Comparison of ENCODE assay signal across 8 cellular contexts in the genomic region with DNA sequence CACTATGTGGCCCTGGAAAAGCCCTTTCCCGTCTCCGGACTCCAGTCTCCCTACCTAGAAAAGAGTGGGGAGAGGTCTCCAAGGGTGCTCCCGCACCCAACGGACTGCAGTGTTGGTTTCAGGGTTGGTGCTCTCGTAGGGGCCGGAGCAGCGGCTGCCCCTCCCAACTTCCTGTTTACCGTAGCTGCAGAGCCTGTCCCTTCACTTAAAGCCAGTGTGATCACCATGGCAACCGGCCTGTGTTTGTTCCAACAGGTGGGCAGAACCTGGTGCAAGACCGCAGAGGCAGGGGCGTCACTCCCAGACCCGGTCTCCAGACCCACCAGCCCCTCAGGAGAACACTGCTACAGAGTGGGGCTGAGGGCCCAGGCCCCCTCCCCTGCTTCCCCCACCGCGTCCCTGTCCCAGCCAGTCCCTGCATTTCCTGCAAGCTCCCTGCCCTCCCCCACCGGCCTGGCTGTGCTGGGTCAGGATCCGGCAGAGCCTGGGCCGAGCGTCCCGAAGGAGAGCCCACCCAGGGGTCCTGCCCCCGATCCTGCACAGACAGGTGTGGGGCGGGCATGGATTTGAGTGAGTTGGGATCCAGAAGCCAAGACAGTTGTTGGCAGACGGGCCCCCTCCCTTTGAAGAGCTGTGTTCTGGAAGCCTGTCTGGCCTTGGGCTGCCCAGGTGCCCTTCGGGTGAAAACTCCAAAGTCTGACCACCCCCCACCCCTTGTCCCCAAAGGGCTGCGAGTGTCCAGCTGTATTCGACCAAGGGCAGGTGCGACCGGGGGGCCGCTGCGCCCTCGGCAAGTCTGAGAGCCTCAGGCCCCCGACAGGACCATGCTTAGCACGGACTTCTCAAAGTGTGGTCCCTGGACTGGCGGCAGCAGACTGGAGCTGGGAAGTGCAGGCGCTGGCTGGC. TPM values are rescaled to one million over a fixed set of nuclear protein-coding genes. Genes with fewer than 3 reads are reported as not detected.
DNase-seq lines count a peak whose midpoint lies in the region; ATAC-seq and TF ChIP-seq lines count a peak whose summit lies in the region.

No MANE protein-coding gene starts in this region.

- peak overlapping the region; percentile 42 for H3K9ac ChIP-seq in HUES6 (ENCODE audit: low read length)
- no peak overlapping the region for H3K9ac ChIP-seq in SK-N-SH
- H3K9ac ChIP-seq in duodenal mucosa (ENCODE audit: low read depth in 1 of 2, low read length in 2 of 2) = peak overlapping the region; percentile 21 to 32

- TF ChIP-seq CTCF in SK-N-SH (IDR thresholded peaks at IDR 0.05) (no peak), lung (IDR thresholded peaks at IDR 0.05; ENCODE audit: control extremely low read depth, extremely low read depth) (no peak)

- H3K4me1 ChIP-seq in HUES6 (ENCODE audit: control insufficient read depth, insufficient read depth, low read length) = peaks cover 15% of the 10 kb centered on the region; the same call in 1 of the 2 replicates
- peaks cover 0 to 26% of the 10 kb centered on the region in 2 experiments; a peak in 1 of 4 replicates for H3K4me1 ChIP-seq in SK-N-SH (ENCODE audit: control insufficient read depth in 1 of 2, insufficient read depth in 2 of 2, low read depth in 1 of 2, low read length in 1 of 2)
- H3K4me1 ChIP-seq in duodenal mucosa (ENCODE audit: control insufficient read depth in 1 of 2, insufficient read depth in 2 of 2, low read length in 2 of 2) = peaks cover 10 to 17% of the 10 kb centered on the region in 2 donors
- H3K4me1 ChIP-seq in lung (ENCODE audit: control insufficient read depth in 2 of 2, insufficient read depth in 2 of 2, low read length in 2 of 2) = peaks cover 0 to 18% of the 10 kb centered on the region in 2 donors

- 32% methylated on average over 21 of the region's 34 CpGs for WGBS in SK-N-SH (ENCODE audit: low lambda C conversion rate)
- 3 to 6% methylated on average over 33 to 34 of the region's 34 CpGs for WGBS in lung, 2 donors

- no peak for TF ChIP-seq EP300 in SK-N-SH (IDR thresholded peaks at IDR 0.05; ENCODE audit: borderline replicate concordance in 1 of 2, low read depth in 1 of 2, low read length in 1 of 2)

- no peak overlapping the region for H2AFZ ChIP-seq in SK-N-SH (ENCODE audit: low read depth)

- no peak for TF ChIP-seq RAD21 in SK-N-SH (IDR thresholded peaks at IDR 0.05; ENCODE audit: low read length)

- H3F3A ChIP-seq in SK-N-SH (replicated peaks; ENCODE audit: insufficient read depth) = no peaks in the 10 kb centered on the region

- ATAC-seq in lung (ENCODE audit: insufficient read depth, low FRiP score) = peak; percentile 30
- no peak for ATAC-seq in GM19467 (IDR thresholded peaks at IDR 0.05; ENCODE audit: unreplicated experiment)

- CTCF ChIA-PET in SK-N-SH (lab: Yijun Ruan, JAX) = interaction anchor here (0.8 to 2.7 kb wide), 6 partner anchors 8 to 32 kb away, joined by 3 to 7 read pairs (median 4); no protein-coding TSS in a partner anchor

- H3K27me3 ChIP-seq in HUES6 (ENCODE audit: control insufficient read depth, insufficient read depth, low read length) (peaks cover 57% of the 10 kb centered on the region), SK-N-SH (ENCODE audit: insufficient read depth) (peaks cover 51% of the 10 kb centered on the region), duodenal mucosa (ENCODE audit: control insufficient read depth in 1 of 2, insufficient read depth in 2 of 2, low read length in 2 of 2) (peaks cover 45 to 47% of the 10 kb centered on the region in 2 donors), lung (ENCODE audit: control insufficient read depth, insufficient read depth) (no peaks in the 10 kb centered on the region)

- no peak overlapping the region for H3K4me2 ChIP-seq in SK-N-SH

- peak; percentile 38 for DNase-seq in activated CD4-positive, alpha-beta T cell treated with anti-CD3 and anti-CD28 coated beads for 48 hours
- no peak for DNase-seq in activated CD4-positive, alpha-beta T cell treated with anti-CD3 and anti-CD28 coated beads for 1 hour
- DNase-seq in SK-N-SH (peak; percentile 73), lung (ENCODE audit: low spot score) (peak; percentile 66), ureter (ENCODE audit: low spot score) (peak; percentile 77)

- 0 out of 2 replicates have a peak, but pooled peaks cover 7% of the 10 kb centered on the region for H4K20me1 ChIP-seq in SK-N-SH (ENCODE audit: insufficient read depth)

- H3K9me3 ChIP-seq in HUES6 (ENCODE audit: control insufficient read depth, insufficient read depth, low read depth, low read length) = peaks cover 7% of the 10 kb centered on the region
- no peaks in the 10 kb centered on the region for H3K9me3 ChIP-seq in SK-N-SH
- peaks cover 2 to 4% of the 10 kb centered on the region in 2 donors for H3K9me3 ChIP-seq in duodenal mucosa (ENCODE audit: control insufficient read depth in 1 of 2, low read length in 2 of 2)
- peaks cover 0 to 3% of the 10 kb centered on the region in 2 donors for H3K9me3 ChIP-seq in lung (ENCODE audit: control insufficient read depth in 2 of 2, insufficient read depth in 1 of 2, low read length in 1 of 2)

- H3K4me3 ChIP-seq in HUES6 (ENCODE audit: low read depth, low read length) (peak overlapping the region; percentile 60), SK-N-SH (ENCODE audit: low read depth in 2 of 2, low read length in 1 of 2) (peak overlapping the region in 1 of 2 experiments; percentile 9; a peak in 1 of 4 replicates), duodenal mucosa (ENCODE audit: low read depth in 1 of 2, low read length in 2 of 2) (peak overlapping the region; percentile 44 to 58), lung (peak overlapping the region; percentile 2)

- H3K36me3 ChIP-seq in HUES6 (ENCODE audit: control insufficient read depth, insufficient read depth, low read length) (no peaks in the 10 kb centered on the region), SK-N-SH (replicated peaks in 1 of 2; ENCODE audit: control insufficient read depth in 1 of 2, insufficient read depth in 2 of 2, low read length in 1 of 2) (no peaks in the 10 kb centered on the region), duodenal mucosa (ENCODE audit: control insufficient read depth in 1 of 2, insufficient read depth in 2 of 2, low read length in 2 of 2) (no peaks in the 10 kb centered on the region), lung (ENCODE audit: control insufficient read depth in 2 of 2, insufficient read depth in 2 of 2, low read length in 2 of 2) (peaks cover 0 to 4% of the 10 kb centered on the region in 2 donors)

- H3K27ac ChIP-seq in HUES6 (ENCODE audit: low read depth, low read length) = peak overlapping the region; percentile 27; the same call in 1 of the 2 replicates
- no peak overlapping the region for H3K27ac ChIP-seq in SK-N-SH (ENCODE audit: low read depth in 2 of 2, low read length in 1 of 2)
- H3K27ac ChIP-seq in duodenal mucosa (ENCODE audit: low read depth, low read length) = peak overlapping the region; percentile 32
- H3K27ac ChIP-seq in lung (ENCODE audit: low read depth in 1 of 2, low read length in 1 of 2) = peak overlapping the region; percentile 29 to 62

- POLR2A ChIA-PET in SK-N-SH (lab: Yijun Ruan, JAX) = interaction anchor here (1.1 to 1.2 kb wide), 2 partner anchors 18 to 23 kb away, joined by 4 to 7 read pairs; partner anchors contain the start of gene UBE2I

- no peaks in the 10 kb centered on the region for H3K9me2 ChIP-seq in SK-N-SH

- no peaks in the 10 kb centered on the region for H3K79me2 ChIP-seq in SK-N-SH (ENCODE audit: insufficient read depth)

TF ChIP-seq in SK-N-SH, 30 proteins besides CTCF, POLR2A, EP300 and RAD21 (continues in another document):
- TF ChIP-seq ZBTB33 (IDR thresholded peaks at IDR 0.05; ENCODE audit: borderline replicate concordance, low read depth) = no peak
- no peak for TF ChIP-seq GABPA (IDR thresholded peaks at IDR 0.05; ENCODE audit: low read depth)
- TF ChIP-seq SIN3A (IDR thresholded peaks at IDR 0.05; ENCODE audit: borderline replicate concordance, low read depth, low read length) = no peak
- TF ChIP-seq EZH2phosphoT487 (IDR thresholded peaks at IDR 0.05; ENCODE audit: borderline replicate concordance, low read depth) = no peak
- TF ChIP-seq TEAD4 (IDR thresholded peaks at IDR 0.05; ENCODE audit: borderline replicate concordance, insufficient read depth) = no peak
- TF ChIP-seq ELF1 (IDR thresholded peaks at IDR 0.05) = no peak
- no peak for TF ChIP-seq TCF12 (IDR thresholded peaks at IDR 0.05)
- no peak for TF ChIP-seq TAF1 (IDR thresholded peaks at IDR 0.05; ENCODE audit: borderline replicate concordance, low read depth, low read length)
- TF ChIP-seq JUND (IDR thresholded peaks at IDR 0.05) = no peak

RNA-seq across cellular contexts. Expression of gene BAIAP3, which starts 1.5 kb away (rescaled TPM):
- polyA plus RNA-seq in SK-N-SH (2012; rRNA removed) = 1.1 and 2.0 TPM in 2 replicates
- 0.13 and 0.58 TPM in 2 replicates for polyA plus RNA-seq in SK-N-SH (2012; cell fraction: cytosol; rRNA removed)
- 8.2 and 12.4 TPM in 2 replicates for polyA plus RNA-seq in SK-N-SH (2012; cell fraction: nucleus; rRNA removed)
- total RNA-seq in lung = 10 to 100 TPM; 15.9 to 46.6 TPM
- 1 to 10 TPM; 4.5 to 7.9 TPM for polyA plus RNA-seq in lung
- 3.9 TPM for total RNA-seq in ureter

RNA-seq across cellular contexts. Expression of gene TSR3, which starts 19.7 kb away (rescaled TPM):
- polyA plus RNA-seq in SK-N-SH (2012; rRNA removed) (67.6 and 87.3 TPM in 2 replicates), lung (10 to 100 TPM; 54.7 to 58.5 TPM)
- polyA plus RNA-seq in SK-N-SH (2012; cell fraction: cytosol; rRNA removed) = 57.7 and 71.3 TPM in 2 replicates
- 44.6 and 53.0 TPM in 2 replicates for polyA plus RNA-seq in SK-N-SH (2012; cell fraction: nucleus; rRNA removed)
- total RNA-seq in lung (10 to 100 TPM; 32.5 to 66.4 TPM), ureter (38.2 TPM)

RNA-seq across cellular contexts. Expression of gene GNPTG, which starts 19.8 kb away (rescaled TPM):
- polyA plus RNA-seq in SK-N-SH (2012; rRNA removed) (113 and 114 TPM in 2 replicates), lung (10 to 100 TPM; 75.5 to 92.7 TPM)
- 53.9 and 77.4 TPM in 2 replicates for polyA plus RNA-seq in SK-N-SH (2012; cell fraction: cytosol; rRNA removed)
- 170 and 246 TPM in 2 replicates for polyA plus RNA-seq in SK-N-SH (2012; cell fraction: nucleus; rRNA removed)
- total RNA-seq in lung (10 to 100 TPM; 34.8 to 80.1 TPM), ureter (67.6 TPM)

RNA-seq across cellular contexts. Expression of gene UBE2I, which starts 22.5 kb away (rescaled TPM):
- polyA plus RNA-seq in SK-N-SH (2012; rRNA removed) (107 and 113 TPM in 2 replicates), lung (10 to 100 TPM; 63.9 to 71.7 TPM)
- polyA plus RNA-seq in SK-N-SH (2012; cell fraction: cytosol; rRNA removed) = 126 and 141 TPM in 2 replicates
- polyA plus RNA-seq in SK-N-SH (2012; cell fraction: nucleus; rRNA removed) = 116 and 131 TPM in 2 replicates
- total RNA-seq in lung (10 to 100 TPM; 91.2 to 96.8 TPM), ureter (150 TPM)

Comparison
In these comparisons a context has a peak if more than half of its experiments do, and no peak if none do; other contexts are left out.
1. H3K27ac ChIP-seq: peak in HUES6 (single experiment), duodenal mucosa (single experiment) and lung (2 of 2); none in SK-N-SH (0 of 2).